Comparison of ENCODE assay signal across 8 cellular contexts in genomic region chr6:111259089-111259831, GRCh38.
DNase-seq lines count a peak whose midpoint lies in the region; ATAC-seq and TF ChIP-seq lines count a peak whose summit lies in the region.

No MANE protein-coding gene starts in this region.

- peak in 1 of 3 donors; percentile 68 for TF ChIP-seq POLR2A in spleen (IDR thresholded peaks at IDR 0.05)

- H3K9me3 ChIP-seq in WERI-Rb-1 (ENCODE audit: severe bottlenecking) (no peaks in the 10 kb centered on the region), spleen (no peaks in the 10 kb centered on the region)

- H3K4me3 ChIP-seq in WERI-Rb-1 (ENCODE audit: low read depth, low read length) (peak overlapping the region; percentile 78), spleen (peak overlapping the region; percentile 64 to 89 (median 75))

- H3K4me1 ChIP-seq in spleen: peaks cover 6 to 47% (median 29%) of the 10 kb centered on the region in 6 donors

- WGBS in spleen, 5 donors: 1 to 3% (median 1%) methylated on average over 52 to 59 of the region's 59 CpGs

- intact Hi-C loops in spleen (cut with DNase I; ENCODE audit: low total_unique reads): loop anchor here (5.0 kb wide), 1 partner anchor 223 kb away; the partner anchor contains the start of gene REV3L

- peak overlapping the region; percentile 38 for H3K27ac ChIP-seq in WERI-Rb-1
- peak overlapping the region; percentile 69 for H3K27ac ChIP-seq in caudate nucleus (ENCODE audit: low read depth, low read length)
- peak overlapping the region; percentile 76 to 95 (median 92) for H3K27ac ChIP-seq in spleen

- ATAC-seq in GM18870 (IDR thresholded peaks at IDR 0.05; ENCODE audit: unreplicated experiment): peak; percentile 98
- ATAC-seq in HG03135 (IDR thresholded peaks at IDR 0.05; ENCODE audit: unreplicated experiment): peak; percentile 98

- TF ChIP-seq CTCF in WERI-Rb-1 (IDR thresholded peaks at IDR 0.05; ENCODE audit: low read depth, low read length): peak; percentile 90
- TF ChIP-seq CTCF in spleen (IDR thresholded peaks at IDR 0.05 in 8 of 11, conservative IDR thresholded peaks at IDR 0.05 in 3 of 11): peak; percentile 89 to 100 (median 98)

- peak; percentile 99 for DNase-seq in AG08395 (ENCODE audit: low spot score)
- peak; percentile 99 for DNase-seq in NCI-H2196 (lab: John Stamatoyannopoulos, UW; ENCODE audit: unreplicated experiment)
- DNase-seq in WERI-Rb-1: peak; percentile 98
- peak; percentile 88 to 99 (median 97) for DNase-seq in caudate nucleus (lab: John Stamatoyannopoulos, UW)
- DNase-seq in inferior parietal cortex (ENCODE audit: extremely low spot score): peak; percentile 100
- peak; percentile 100 for DNase-seq in spleen

- peaks cover 7% of the 10 kb centered on the region for H3K36me3 ChIP-seq in WERI-Rb-1
- peaks cover 0 to 17% (median 6%) of the 10 kb centered on the region in 6 donors for H3K36me3 ChIP-seq in spleen

- H3K27me3 ChIP-seq in WERI-Rb-1 (ENCODE audit: insufficient read depth, low read depth, severe bottlenecking) (no peaks in the 10 kb centered on the region), spleen (replicated peaks in 1 of 7) (peaks cover 0 to 13% (median 0%) of the 10 kb centered on the region in 7 donors)

Comparison
In these comparisons a context has a peak if more than half of its experiments do, and no peak if none do; other contexts are left out.
1. Peak in every context shown above with its lines: DNase-seq, ATAC-seq, H3K4me3 ChIP-seq and H3K27ac ChIP-seq.
2. H3K27ac ChIP-seq: peak in every context shown above with its lines; median percentile 92 in spleen; 69 in caudate nucleus; 38 in WERI-Rb-1.